ENCODE assay signal across 15 cellular contexts in genomic region chr9:77981907-77982306, GRCh38. TPM values are rescaled to one million over a fixed set of nuclear protein-coding genes. Genes with fewer than 3 reads are reported as not detected.
A peak's percentile ranks its signal among the peaks of the same experiment; 100 is the strongest.
DNase-seq lines count a peak whose midpoint lies in the region; ATAC-seq and TF ChIP-seq lines count a peak whose summit lies in the region.
"Had no signal": no experiment of that assay in that cellular context is flagged by ENCODE, and none has a peak within 500 bp of the region (broad histone marks: within the 10 kb centered on the region; RNA-seq: fewer than 3 reads in every experiment).

No MANE protein-coding gene starts in this region.

- H3K27me3 Mint-ChIP-seq in CD4-positive, CD25-positive, alpha-beta regulatory T cell: no peaks in the 10 kb centered on the region
- H3K27me3 Mint-ChIP-seq in HFFc6 (ENCODE audit: insufficient read depth) (no peaks in the 10 kb centered on the region; the same call in 1 of the 2 replicates), chondrocyte (ENCODE audit: low read depth) (no peaks in the 10 kb centered on the region), nephron (ENCODE audit: low read depth) (no peaks in the 10 kb centered on the region)

- TF ChIP-seq CTCF in HFFc6 (IDR thresholded peaks at IDR 0.05) (no peak), chondrocyte (IDR thresholded peaks at IDR 0.05) (no peak), nephron (IDR thresholded peaks at IDR 0.05; ENCODE audit: unreplicated experiment in 3 of 3) (no peak)

- H3K36me3 Mint-ChIP-seq in CD4-positive, CD25-positive, alpha-beta regulatory T cell: peaks cover 7% of the 10 kb centered on the region
- H3K36me3 Mint-ChIP-seq in HFFc6 (ENCODE audit: low read depth) (no peaks in the 10 kb centered on the region; the same call in 1 of the 2 replicates), chondrocyte (ENCODE audit: low read depth) (peaks cover 3% of the 10 kb centered on the region), nephron (ENCODE audit: low read depth) (peaks cover 9% of the 10 kb centered on the region)
- H3K36me3 Mint-ChIP-seq: stimulated activated effector memory CD8-positive, alpha-beta T cell treated with anti-CD3 and anti-CD28 coated beads, Interleukin-12 subunit alpha, Interleukin-12 subunit beta, amount 100 ng/mL, for 72 hours had no signal

- no peak for DNase-seq in CD4-positive, CD25-positive, alpha-beta regulatory T cell
- no peak for DNase-seq in HFFc6
- no peak for DNase-seq in chondrocyte (ENCODE audit: low spot score)
- DNase-seq: activated CD4-positive, alpha-beta T cell treated with anti-CD3 and anti-CD28 coated beads, Interleukin-2, amount 50 U/mL, for 4 hours; effector CD8-positive, alpha-beta T cell; foreskin melanocyte; NK-92 treated with Interleukin-12 subunit alpha and Interleukin-12 subunit beta, amount 100 ng/mL, for 24 hours; Right ventricle myocardium superior had no signal

- H3K4me1 Mint-ChIP-seq in CD4-positive, CD25-positive, alpha-beta regulatory T cell: peaks cover 58 to 88% (median 70%) of the 10 kb centered on the region in 4 donors
- H3K4me1 Mint-ChIP-seq in HFFc6 (ENCODE audit: low read depth): peaks cover 57% of the 10 kb centered on the region
- peaks cover 50% of the 10 kb centered on the region for H3K4me1 Mint-ChIP-seq in chondrocyte (ENCODE audit: low read depth)
- peaks cover 40% of the 10 kb centered on the region for H3K4me1 Mint-ChIP-seq in nephron

- peak overlapping the region; percentile 8 to 82 (median 29) for H3K27ac Mint-ChIP-seq in CD4-positive, CD25-positive, alpha-beta regulatory T cell
- H3K27ac Mint-ChIP-seq in HFFc6 (peak overlapping the region; percentile 56), chondrocyte (ENCODE audit: unreplicated experiment) (peak overlapping the region; percentile 79), nephron (peak overlapping the region; percentile 60 to 71 (median 70))
- H3K27ac Mint-ChIP-seq: stimulated activated effector memory CD8-positive, alpha-beta T cell treated with anti-CD3 and anti-CD28 coated beads, Interleukin-12 subunit alpha, Interleukin-12 subunit beta, amount 100 ng/mL, for 72 hours had no signal

- no peaks in the 10 kb centered on the region for H3K9me3 Mint-ChIP-seq in CD4-positive, CD25-positive, alpha-beta regulatory T cell
- H3K9me3 Mint-ChIP-seq in HFFc6 (no peaks in the 10 kb centered on the region), chondrocyte (ENCODE audit: low read depth) (no peaks in the 10 kb centered on the region), nephron (no peaks in the 10 kb centered on the region)
- H3K9me3 Mint-ChIP-seq: activated T-helper 2 cell treated with anti-CD3 and anti-CD28 coated beads, Interferon-gamma antibody, Interleukin-2, Interleukin-4, amounts not matched to agents 10 μg/mL and 5 μg/mL and 100 μg/mL, durations not matched to agents 14 hours and 24 hours and 36 hours; stimulated activated effector memory CD8-positive, alpha-beta T cell treated with anti-CD3 and anti-CD28 coated beads, Interleukin-12 subunit alpha, Interleukin-12 subunit beta, amount 100 ng/mL, for 72 hours had no signal

- peak overlapping the region; percentile 45 for H3K4me3 ChIP-seq in CD4-positive, CD25-positive, alpha-beta regulatory T cell (ENCODE audit: low read depth, low read length)
- H3K4me3 ChIP-seq: vagina had no signal

- H3K27ac ChIP-seq in CD4-positive, CD25-positive, alpha-beta regulatory T cell (ENCODE audit: insufficient read depth, low read length, poor library complexity, severe bottlenecking): no peak overlapping the region
- H3K27ac ChIP-seq: vagina had no signal

- H3K27me3 ChIP-seq in CD4-positive, CD25-positive, alpha-beta regulatory T cell (ENCODE audit: control insufficient read depth, insufficient read depth, low read length): no peaks in the 10 kb centered on the region
- H3K27me3 ChIP-seq: vagina had no signal

- H3K9me3 ChIP-seq in CD4-positive, CD25-positive, alpha-beta regulatory T cell (ENCODE audit: control insufficient read depth in 2 of 2, low read length in 2 of 2): no peaks in the 10 kb centered on the region
- H3K9me3 ChIP-seq: vagina had no signal

- no peak for ATAC-seq in CD4-positive, CD25-positive, alpha-beta regulatory T cell (ENCODE audit: low read depth in 2 of 2)
- no peak for ATAC-seq in GM18909 (IDR thresholded peaks at IDR 0.05; ENCODE audit: poor library complexity, unreplicated experiment)
- no peak for ATAC-seq in GM18858 (IDR thresholded peaks at IDR 0.05; ENCODE audit: unreplicated experiment)
- ATAC-seq in HG02852 (IDR thresholded peaks at IDR 0.05; ENCODE audit: unreplicated experiment): no peak
- ATAC-seq: stimulated activated effector memory CD8-positive, alpha-beta T cell treated with anti-CD3 and anti-CD28 coated beads, Interleukin-12 subunit alpha, Interleukin-12 subunit beta, amount 100 ng/mL, for 72 hours had no signal

- no peaks in the 10 kb centered on the region for H3K36me3 ChIP-seq in CD4-positive, CD25-positive, alpha-beta regulatory T cell (ENCODE audit: control insufficient read depth, insufficient read depth, low read length)
- H3K36me3 ChIP-seq: vagina had no signal

- H3K4me1 ChIP-seq in CD4-positive, CD25-positive, alpha-beta regulatory T cell (ENCODE audit: control insufficient read depth, insufficient read depth, low read length, poor library complexity, severe bottlenecking): peaks cover 42% of the 10 kb centered on the region

- H3K4me3 Mint-ChIP-seq in CD4-positive, CD25-positive, alpha-beta regulatory T cell: peak overlapping the region in 3 of 4 donors; percentile 25 to 65 (median 34)
- H3K4me3 Mint-ChIP-seq in HFFc6 (peak overlapping the region; percentile 73; the same call in 1 of the 2 replicates), chondrocyte (ENCODE audit: unreplicated experiment) (no peak overlapping the region), nephron (no peak overlapping the region)
- H3K4me3 Mint-ChIP-seq: stimulated activated effector memory CD8-positive, alpha-beta T cell treated with anti-CD3 and anti-CD28 coated beads, Interleukin-12 subunit alpha, Interleukin-12 subunit beta, amount 100 ng/mL, for 72 hours had no signal

RNA-seq across cellular contexts. Expression of gene GNAQ, which starts 49.7 kb away (rescaled TPM):
- total RNA-seq in CD4-positive, CD25-positive, alpha-beta regulatory T cell: 79.4 TPM
- polyA plus RNA-seq in CD4-positive, CD25-positive, alpha-beta regulatory T cell: 10 to 100 TPM in 3 of 4 donors, 1 to 10 TPM in 1; 8.5 to 20.5 (median 14.0) TPM
- 10 to 100 TPM; 41.6 to 45.8 (median 44.3) TPM for total RNA-seq in HFFc6 (2021; fragmentation: NEBNext Ultra II Directional; extraction: Animal tissue kit (Norgen Biotek cat#: 25700))
- total RNA-seq in chondrocyte: 73.8 to 88.3 TPM (median 87.0 TPM) in 3 replicates

Comparison
In these comparisons a context has a peak if more than half of its experiments do, and no peak if none do; other contexts are left out.
1. H3K27ac Mint-ChIP-seq: peak in every context shown above with its lines; median percentile 79 in chondrocyte; 70 in nephron; 56 in HFFc6; 29 in CD4-positive, CD25-positive, alpha-beta regulatory T cell.
2. H3K4me3 Mint-ChIP-seq: peak in CD4-positive, CD25-positive, alpha-beta regulatory T cell (3 of 4) and HFFc6 (single experiment); none in chondrocyte (single experiment) and nephron (0 of 3).